In genomic region chr17:290121-290521, GRCh38 we compare ENCODE assay signal across 29 cellular contexts.
DNase-seq lines count a peak whose midpoint lies in the region; ATAC-seq and TF ChIP-seq lines count a peak whose summit lies in the region.
"Had no signal": no experiment of that assay in that cellular context is flagged by ENCODE, and none has a peak within 500 bp of the region (broad histone marks: within the 10 kb centered on the region; RNA-seq: fewer than 3 reads in every experiment).

No MANE protein-coding gene starts in this region.

- CTCF ChIA-PET in activated naive CD4-positive, alpha-beta T cell treated with anti-CD3 and anti-CD28 coated beads for 36 hours (lab: Charles Lee) = no interaction called here

- H3K27ac Mint-ChIP-seq in activated naive CD4-positive, alpha-beta T cell treated with anti-CD3 and anti-CD28 coated beads for 36 hours = no peak overlapping the region
- H3K27ac Mint-ChIP-seq: activated CD4-positive, alpha-beta memory T cell treated with anti-CD3 and anti-CD28 coated beads, Interleukin-2, amount 10 ng/mL, durations not matched to agents 7 days and 5 days; activated naive CD8-positive, alpha-beta T cell; activated T-helper 1 cell treated with anti-CD3 and anti-CD28 coated beads, Interleukin-12 subunit alpha, Interleukin-12 subunit beta, Interleukin-2, Interleukin-4 antibody, amounts not matched to agents 30 ng/mL and 10 ng/mL and 1 ng/mL, durations not matched to agents 14 hours and 24 hours and 36 hours; HFFc6; T-helper 1 cell treated with Interleukin-12 subunit alpha and Interleukin-12 subunit beta and Interleukin-4 antibody, amounts not matched to agents 30 μg/mL and 1 μg/mL, for 36 hours had no signal

- WGBS in spleen, 5 donors = 92 to 97% (median 94%) methylated on average over 21 of the region's 21 CpGs

- H3K27ac ChIP-seq in left lung (no peak overlapping the region), spleen (peak overlapping the region in 1 of 8 donors; percentile 24)
- H3K27ac ChIP-seq: A549, ascending aorta, GM23248, RWPE1, skin epidermis had no signal

- H3K4me1 Mint-ChIP-seq in activated naive CD4-positive, alpha-beta T cell treated with anti-CD3 and anti-CD28 coated beads for 36 hours (ENCODE audit: low read depth) = peaks cover 8% of the 10 kb centered on the region

- ATAC-seq in left lung = no peak
- ATAC-seq: A549; effector memory CD8-positive, alpha-beta T cell had no signal

- H3K9me3 Mint-ChIP-seq in activated naive CD4-positive, alpha-beta T cell treated with anti-CD3 and anti-CD28 coated beads for 36 hours = no peaks in the 10 kb centered on the region
- H3K9me3 Mint-ChIP-seq: activated CD4-positive, alpha-beta memory T cell treated with anti-CD3 and anti-CD28 coated beads, Interleukin-2, amount 10 ng/mL, durations not matched to agents 7 days and 5 days; activated T-helper 1 cell treated with anti-CD3 and anti-CD28 coated beads, Interleukin-12 subunit alpha, Interleukin-12 subunit beta, Interleukin-2, Interleukin-4 antibody, amounts not matched to agents 30 ng/mL and 10 ng/mL and 1 ng/mL, durations not matched to agents 14 hours and 24 hours and 36 hours; CD8-positive, alpha-beta memory T cell; effector memory CD8-positive, alpha-beta T cell; HFFc6; T-helper 1 cell treated with Interleukin-12 subunit alpha and Interleukin-12 subunit beta and Interleukin-4 antibody, amounts not matched to agents 30 μg/mL and 1 μg/mL, for 36 hours had no signal

- H3K4me1 ChIP-seq in left lung (no peaks in the 10 kb centered on the region), spleen (peaks cover 0 to 32% (median 8%) of the 10 kb centered on the region in 6 donors)
- H3K4me1 ChIP-seq: A549, ascending aorta had no signal

- intact Hi-C loops in activated naive CD4-positive, alpha-beta T cell treated with anti-CD3 and anti-CD28 coated beads for 36 hours (cut with micrococcal nuclease) = no loop called here
- intact Hi-C loops in left lung (cut with DNase I) (no loop called here), spleen (cut with DNase I; ENCODE audit: low total_unique reads) (no loop called here)

- TF ChIP-seq POLR2A in spleen (IDR thresholded peaks at IDR 0.05) = no peak

- H3K27me3 ChIP-seq in H7 (ENCODE audit: control insufficient read depth, insufficient read depth, low read length) = peaks cover 10% of the 10 kb centered on the region
- no peaks in the 10 kb centered on the region for H3K27me3 ChIP-seq in left lung
- no peaks in the 10 kb centered on the region for H3K27me3 ChIP-seq in spleen (replicated peaks in 1 of 7)
- H3K27me3 ChIP-seq: ascending aorta, neutrophil had no signal

- H3K36me3 ChIP-seq in H7 (replicated peaks; ENCODE audit: control insufficient read depth, insufficient read depth, low read length) (no peaks in the 10 kb centered on the region), left lung (peaks cover 0 to 3% of the 10 kb centered on the region in 2 donors), spleen (peaks cover 0 to 25% (median 0%) of the 10 kb centered on the region in 6 donors)
- H3K36me3 ChIP-seq: ascending aorta had no signal

- peaks cover 2% of the 10 kb centered on the region for H3K27me3 Mint-ChIP-seq in activated naive CD4-positive, alpha-beta T cell treated with anti-CD3 and anti-CD28 coated beads for 36 hours (ENCODE audit: low read depth)
- H3K27me3 Mint-ChIP-seq: activated CD4-positive, alpha-beta memory T cell treated with anti-CD3 and anti-CD28 coated beads, Interleukin-2, amount 10 ng/mL, durations not matched to agents 7 days and 5 days; activated naive CD8-positive, alpha-beta T cell had no signal

- DNase-seq in activated naive CD4-positive, alpha-beta T cell treated with anti-CD3 and anti-CD28 coated beads, Interleukin-2, amount 50 U/mL, for 16 hours = peak; percentile 6
- no peak for DNase-seq in activated naive CD4-positive, alpha-beta T cell treated with anti-CD3 and anti-CD28 coated beads for 36 hours
- DNase-seq in H7 = peak; percentile 56
- DNase-seq in left lung = peak; percentile 11 to 51
- DNase-seq in spleen = peak; percentile 55
- DNase-seq in nucleus accumbens (lab: John Stamatoyannopoulos, UW) = no peak
- DNase-seq in NCI-H82 (lab: John Stamatoyannopoulos, UW) = no peak
- DNase-seq in HuH-7 (ENCODE audit: low spot score) = no peak
- DNase-seq: activated CD4-positive, alpha-beta memory T cell treated with anti-CD3 and anti-CD28 coated beads, Interleukin-2, amount 10 ng/mL, durations not matched to agents 7 days and 5 days; activated CD8-positive, alpha-beta memory T cell treated with anti-CD3 and anti-CD28 coated beads, Interleukin-2, amount 50 U/mL, for 48 hours; cortex of kidney; effector memory CD8-positive, alpha-beta T cell; GM23248; HFFc6; hypothalamus; NCI-H1048; NCI-H446; NCI-H774; SK-N-SH; stimulated activated naive CD4-positive, alpha-beta T cell had no signal

- H3K9me3 ChIP-seq in left lung (no peaks in the 10 kb centered on the region), spleen (no peaks in the 10 kb centered on the region)
- H3K9me3 ChIP-seq: A549, ascending aorta, neutrophil, SK-N-SH had no signal

- no peak for TF ChIP-seq CTCF in left lung (IDR thresholded peaks at IDR 0.05)
- TF ChIP-seq CTCF in spleen (IDR thresholded peaks at IDR 0.05 in 8 of 11, conservative IDR thresholded peaks at IDR 0.05 in 3 of 11) = no peak

- H3K4me3 Mint-ChIP-seq in activated naive CD4-positive, alpha-beta T cell treated with anti-CD3 and anti-CD28 coated beads for 36 hours = no peak overlapping the region
- H3K4me3 Mint-ChIP-seq: activated CD4-positive, alpha-beta memory T cell treated with anti-CD3 and anti-CD28 coated beads, Interleukin-2, amount 10 ng/mL, durations not matched to agents 7 days and 5 days; activated naive CD8-positive, alpha-beta T cell; activated T-helper 1 cell treated with anti-CD3 and anti-CD28 coated beads, Interleukin-12 subunit alpha, Interleukin-12 subunit beta, Interleukin-2, Interleukin-4 antibody, amounts not matched to agents 30 ng/mL and 10 ng/mL and 1 ng/mL, durations not matched to agents 14 hours and 24 hours and 36 hours; CD8-positive, alpha-beta memory T cell; effector memory CD8-positive, alpha-beta T cell; HFFc6; T-helper 1 cell treated with Interleukin-12 subunit alpha and Interleukin-12 subunit beta and Interleukin-4 antibody, amounts not matched to agents 30 μg/mL and 1 μg/mL, for 36 hours had no signal

- H3K4me3 ChIP-seq in H7 (ENCODE audit: insufficient read depth, low read depth, low read length) (no peak overlapping the region), left lung (no peak overlapping the region), spleen (no peak overlapping the region)
- H3K4me3 ChIP-seq: A549, ascending aorta, GM23248, skin epidermis had no signal

- H3K36me3 Mint-ChIP-seq in activated naive CD4-positive, alpha-beta T cell treated with anti-CD3 and anti-CD28 coated beads for 36 hours (ENCODE audit: low read depth) = no peaks in the 10 kb centered on the region
- H3K36me3 Mint-ChIP-seq: activated naive CD8-positive, alpha-beta T cell had no signal

Comparison
In these comparisons a context has a peak if more than half of its experiments do, and no peak if none do; other contexts are left out.
1. DNase-seq: peak in activated naive CD4-positive, alpha-beta T cell treated with anti-CD3 and anti-CD28 coated beads, Interleukin-2, amount 50 U/mL, for 16 hours (single experiment), H7 (single experiment), left lung (2 of 2) and spleen (single experiment); none in activated naive CD4-positive, alpha-beta T cell treated with anti-CD3 and anti-CD28 coated beads for 36 hours (single experiment), nucleus accumbens (0 of 56), NCI-H82 (single experiment) and HuH-7 (single experiment).